Comparison of ENCODE assay signal across 9 cellular contexts in genomic region chr13:46295531-46296464, GRCh38.
DNase-seq lines count a peak whose midpoint lies in the region; ATAC-seq and TF ChIP-seq lines count a peak whose summit lies in the region.
"Had no signal": no experiment of that assay in that cellular context is flagged by ENCODE, and none has a peak within 500 bp of the region (broad histone marks: within the 10 kb centered on the region; RNA-seq: fewer than 3 reads in every experiment).

No MANE protein-coding gene starts in this region.

- 45% methylated on average over 8 of the region's 8 CpGs for WGBS in suprapubic skin

- no peak for TF ChIP-seq EP300 in suprapubic skin (IDR thresholded peaks at IDR 0.05)

- H3K4me3 ChIP-seq in breast epithelium (no peak overlapping the region), mucosa of descending colon (no peak overlapping the region), suprapubic skin (no peak overlapping the region)
- H3K4me3 ChIP-seq: SJSA1 had no signal

- intact Hi-C loops in breast epithelium (cut with DNase I; ENCODE audit: low total_unique reads) (no loop called here), mucosa of descending colon (cut with DNase I, micrococcal nuclease) (no loop called here)

- H3K27ac ChIP-seq in breast epithelium (peak overlapping the region; percentile 63 to 78), suprapubic skin (peak overlapping the region; percentile 17)
- H3K27ac ChIP-seq: SJSA1 had no signal

- in situ Hi-C loops in GM13976 (cut with MboI; ENCODE audit: low sequenced_read_pairs, unreplicated experiment): no loop called here

- no peak for TF ChIP-seq CTCF in GM13976 (IDR thresholded peaks at IDR 0.05; ENCODE audit: borderline replicate concordance, control extremely low read depth, extremely low read depth, insufficient read depth, missing control alignments)
- TF ChIP-seq CTCF in breast epithelium (IDR thresholded peaks at IDR 0.05): no peak
- no peak for TF ChIP-seq CTCF in mucosa of descending colon (IDR thresholded peaks at IDR 0.05)
- TF ChIP-seq CTCF in suprapubic skin (IDR thresholded peaks at IDR 0.05): no peak

- H3K27me3 ChIP-seq in breast epithelium: no peaks in the 10 kb centered on the region
- no peaks in the 10 kb centered on the region for H3K27me3 ChIP-seq in suprapubic skin
- H3K27me3 ChIP-seq: SJSA1 had no signal

- H3K36me3 ChIP-seq in breast epithelium (no peaks in the 10 kb centered on the region), mucosa of descending colon (ENCODE audit: low read depth) (no peaks in the 10 kb centered on the region), suprapubic skin (no peaks in the 10 kb centered on the region)
- H3K36me3 ChIP-seq: SJSA1 had no signal

- TF ChIP-seq POLR2A in breast epithelium (IDR thresholded peaks at IDR 0.05): no peak
- TF ChIP-seq POLR2A in suprapubic skin (IDR thresholded peaks at IDR 0.05): no peak

- no peaks in the 10 kb centered on the region for H3K9me3 ChIP-seq in breast epithelium
- H3K9me3 ChIP-seq in mucosa of descending colon: peaks cover 3% of the 10 kb centered on the region
- H3K9me3 ChIP-seq in suprapubic skin: no peaks in the 10 kb centered on the region
- H3K9me3 ChIP-seq: SJSA1 had no signal

- ATAC-seq in HG03159 (IDR thresholded peaks at IDR 0.05; ENCODE audit: unreplicated experiment) (peak; percentile 55), mucosa of descending colon (peak; percentile 80)

- H3K4me1 ChIP-seq in breast epithelium (no peaks in the 10 kb centered on the region), mucosa of descending colon (ENCODE audit: low read depth) (no peaks in the 10 kb centered on the region), suprapubic skin (peaks cover 20% of the 10 kb centered on the region)

- peak; percentile 35 for DNase-seq in GM13976 (ENCODE audit: low spot score)
- peak in 3 of 5 experiments; percentile 32 to 95 (median 92) for DNase-seq in T-helper 2 cell
- DNase-seq in breast epithelium (ENCODE audit: low spot score in 2 of 2): peak in 1 of 2 donors; percentile 46
- peak in 1 of 3 donors; percentile 34 for DNase-seq in mucosa of descending colon
- peak in 1 of 2 donors; percentile 64 for DNase-seq in suprapubic skin (ENCODE audit: low spot score in 2 of 2)
- no peak for DNase-seq in NCI-H1436 (lab: John Stamatoyannopoulos, UW)
- no peak for DNase-seq in SHP77 treated with DMSO at 0.1 percent for 48 hours (lab: John Stamatoyannopoulos, UW)

Comparison
In these comparisons a context has a peak if more than half of its experiments do, and no peak if none do; other contexts are left out.
1. DNase-seq: peak in GM13976 (single experiment) and T-helper 2 cell (3 of 5); none in NCI-H1436 (single experiment) and SHP77 treated with DMSO at 0.1 percent for 48 hours (single experiment).